ENCODE assay signal across 36 cellular contexts in the genomic region with DNA sequence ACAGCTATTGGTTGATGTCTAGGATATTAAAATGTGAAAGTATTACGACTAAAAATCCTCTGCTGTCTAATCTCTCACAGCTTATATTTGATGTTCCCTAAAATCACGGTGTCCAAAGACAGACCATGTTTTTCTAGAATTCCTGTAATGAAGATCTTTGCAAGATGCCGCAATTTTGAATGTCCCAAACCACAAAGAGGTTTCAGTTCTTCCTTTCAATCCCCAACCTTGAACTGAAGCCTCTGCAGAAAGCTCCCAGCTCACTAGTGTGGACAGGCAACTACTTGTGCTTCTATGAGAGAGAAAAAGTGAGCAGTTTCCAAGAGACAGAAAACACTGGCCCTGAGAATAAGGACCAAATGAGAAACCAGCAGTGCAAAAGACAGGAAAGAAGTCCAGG.
"Had no signal": no experiment of that assay in that cellular context is flagged by ENCODE, and none has a peak within 500 bp of the region (broad histone marks: within the 10 kb centered on the region; RNA-seq: fewer than 3 reads in every experiment).

No MANE protein-coding gene starts in this region.

- H3K9me3 ChIP-seq: adrenal gland, body of pancreas, neutrophil, prostate gland, uterus had no signal

- H3K27ac Mint-ChIP-seq: activated naive CD4-positive, alpha-beta T cell treated with anti-CD3 and anti-CD28 coated beads for 36 hours; activated naive CD8-positive, alpha-beta T cell treated with anti-CD3 and anti-CD28 coated beads for 36 hours; activated T-helper 1 cell treated with anti-CD3 and anti-CD28 coated beads, Interleukin-12 subunit alpha, Interleukin-12 subunit beta, Interleukin-2, Interleukin-4 antibody, amounts not matched to agents 30 ng/mL and 10 ng/mL and 1 ng/mL, durations not matched to agents 14 hours and 24 hours and 36 hours; immature natural killer cell; mesothelial cell of epicardium; naive B cell; nephron progenitor cell; stimulated activated effector memory CD8-positive, alpha-beta T cell treated with anti-CD3 and anti-CD28 coated beads, Interleukin-12 subunit alpha, Interleukin-12 subunit beta, amount 100 ng/mL, for 72 hours; stimulated activated naive CD8-positive, alpha-beta T cell treated with anti-CD3 and anti-CD28 coated beads, Interleukin-15, amount 100 ng/mL, for 72 hours; type B pancreatic cell had no signal

- H3K27me3 ChIP-seq: body of pancreas, neutrophil, uterus had no signal

- H3K4me3 Mint-ChIP-seq: activated naive CD4-positive, alpha-beta T cell treated with anti-CD3 and anti-CD28 coated beads for 36 hours; activated naive CD8-positive, alpha-beta T cell treated with anti-CD3 and anti-CD28 coated beads for 36 hours; activated T-helper 1 cell treated with anti-CD3 and anti-CD28 coated beads, Interleukin-12 subunit alpha, Interleukin-12 subunit beta, Interleukin-2, Interleukin-4 antibody, amounts not matched to agents 30 ng/mL and 10 ng/mL and 1 ng/mL, durations not matched to agents 14 hours and 24 hours and 36 hours; immature natural killer cell; mesothelial cell of epicardium; naive B cell; nephron progenitor cell; stimulated activated effector memory CD8-positive, alpha-beta T cell treated with anti-CD3 and anti-CD28 coated beads, Interleukin-12 subunit alpha, Interleukin-12 subunit beta, amount 100 ng/mL, for 72 hours; stimulated activated naive CD8-positive, alpha-beta T cell treated with anti-CD3 and anti-CD28 coated beads, Interleukin-15, amount 100 ng/mL, for 72 hours; type B pancreatic cell had no signal

- H3K36me3 ChIP-seq: adrenal gland, esophagus muscularis mucosa, heart left ventricle, neutrophil, prostate gland, uterus had no signal

- H3K36me3 Mint-ChIP-seq: activated naive CD8-positive, alpha-beta T cell treated with anti-CD3 and anti-CD28 coated beads for 36 hours; immature natural killer cell; mesothelial cell of epicardium; naive B cell; stimulated activated effector memory CD8-positive, alpha-beta T cell treated with anti-CD3 and anti-CD28 coated beads, Interleukin-12 subunit alpha, Interleukin-12 subunit beta, amount 100 ng/mL, for 72 hours; type B pancreatic cell had no signal

- DNase-seq: activated CD4-positive, alpha-beta T cell treated with anti-CD3 and anti-CD28 coated beads for 48 hours; activated CD4-positive, alpha-beta T cell treated with anti-CD3 and anti-CD28 coated beads, Interleukin-2, amount 50 U/mL, for 48 hours; activated CD8-positive, alpha-beta memory T cell treated with anti-CD3 and anti-CD28 coated beads, Interleukin-2, amount 50 U/mL, for 4 hours; activated effector memory CD4-positive, alpha-beta T cell treated with anti-CD3 and anti-CD28 coated beads, Interleukin-2, amount 50 U/mL, for 16 hours; activated naive CD4-positive, alpha-beta T cell treated with anti-CD3 and anti-CD28 coated beads for 36 hours; activated naive CD8-positive, alpha-beta T cell treated with anti-CD3 and anti-CD28 coated beads for 36 hours; activated T-cell treated with anti-CD3 and anti-CD28 coated beads, Interleukin-2, amount 50 U/mL, for 1 hour; adrenal gland; aorta; body of pancreas; dermis blood vessel endothelial cell; effector CD4-positive, alpha-beta T cell; foreskin keratinocyte; heart left ventricle; hypothalamus; immature natural killer cell; kidney; left colon; mammary epithelial cell; naive B cell; nephron progenitor cell; retina; stimulated activated CD4-positive, alpha-beta T cell treated with anti-CD3 and anti-CD28 coated beads, Interleukin-12 subunit alpha, Interleukin-12 subunit beta, amount 100 ng/mL, for 4 hours; stimulated activated CD4-positive, alpha-beta T cell treated with anti-CD3 and anti-CD28 coated beads, Interleukin-4, amount 100 ng/mL, for 24 hours; stimulated activated naive CD8-positive, alpha-beta T cell treated with anti-CD3 and anti-CD28 coated beads, Interleukin-15, amount 100 ng/mL, for 72 hours; substantia nigra; uterus had no signal

- H3K27ac ChIP-seq: adrenal gland, body of pancreas, esophagus muscularis mucosa, foreskin keratinocyte, heart left ventricle, neutrophil, prostate gland, skin epidermis, uterus had no signal

- H3K9me3 Mint-ChIP-seq: activated naive CD4-positive, alpha-beta T cell treated with anti-CD3 and anti-CD28 coated beads for 36 hours; activated naive CD8-positive, alpha-beta T cell treated with anti-CD3 and anti-CD28 coated beads for 36 hours; activated T-helper 1 cell treated with anti-CD3 and anti-CD28 coated beads, Interleukin-12 subunit alpha, Interleukin-12 subunit beta, Interleukin-2, Interleukin-4 antibody, amounts not matched to agents 30 ng/mL and 10 ng/mL and 1 ng/mL, durations not matched to agents 14 hours and 24 hours and 36 hours; stimulated activated naive CD8-positive, alpha-beta T cell treated with anti-CD3 and anti-CD28 coated beads, Interleukin-15, amount 100 ng/mL, for 72 hours; type B pancreatic cell had no signal

- H3K4me3 ChIP-seq: adrenal gland, body of pancreas, esophagus muscularis mucosa, heart left ventricle, prostate gland, skin epidermis, uterus had no signal

- H3K4me1 Mint-ChIP-seq: activated naive CD8-positive, alpha-beta T cell treated with anti-CD3 and anti-CD28 coated beads for 36 hours; immature natural killer cell; mesothelial cell of epicardium; naive B cell; stimulated activated effector memory CD8-positive, alpha-beta T cell treated with anti-CD3 and anti-CD28 coated beads, Interleukin-12 subunit alpha, Interleukin-12 subunit beta, amount 100 ng/mL, for 72 hours; stimulated activated naive CD8-positive, alpha-beta T cell treated with anti-CD3 and anti-CD28 coated beads, Interleukin-15, amount 100 ng/mL, for 72 hours had no signal

- H3K4me1 ChIP-seq: adrenal gland, body of pancreas, esophagus muscularis mucosa, heart left ventricle, prostate gland, uterus had no signal

- ATAC-seq: body of pancreas; foreskin keratinocyte; heart left ventricle; left colon; sciatic nerve; stimulated activated effector memory CD8-positive, alpha-beta T cell treated with anti-CD3 and anti-CD28 coated beads, Interleukin-12 subunit alpha, Interleukin-12 subunit beta, amount 100 ng/mL, for 72 hours; stimulated activated naive CD8-positive, alpha-beta T cell treated with anti-CD3 and anti-CD28 coated beads, Interleukin-15, amount 100 ng/mL, for 72 hours had no signal

- H3K27me3 Mint-ChIP-seq: stimulated activated naive CD8-positive, alpha-beta T cell treated with anti-CD3 and anti-CD28 coated beads, Interleukin-15, amount 100 ng/mL, for 72 hours had no signal
